17 cellular contexts compared by ENCODE assay signal in the genomic region with DNA sequence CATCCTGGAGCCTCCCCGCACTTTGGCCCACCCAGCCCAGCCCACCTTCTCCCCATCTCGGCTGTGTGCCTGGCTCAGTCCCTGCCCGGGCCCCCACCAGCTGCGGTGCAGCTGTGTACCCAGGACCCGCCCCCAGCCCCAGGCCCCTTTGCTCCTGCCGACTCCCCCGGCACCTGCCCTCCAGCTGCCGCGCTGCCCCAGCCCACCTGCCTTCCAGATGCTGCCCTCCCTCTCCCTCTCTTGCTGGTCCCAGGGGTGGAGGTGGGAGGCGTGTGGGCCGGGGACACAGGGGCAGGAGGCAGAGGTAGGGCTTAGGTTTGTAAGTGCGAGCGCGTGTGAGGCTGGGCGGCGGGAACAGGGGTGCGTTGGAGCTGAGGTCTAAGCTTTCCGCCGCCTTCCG.
DNase-seq lines count a peak whose midpoint lies in the region; ATAC-seq and TF ChIP-seq lines count a peak whose summit lies in the region.
"Had no signal": no experiment of that assay in that cellular context is flagged by ENCODE, and none has a peak within 500 bp of the region (broad histone marks: within the 10 kb centered on the region; RNA-seq: fewer than 3 reads in every experiment).

No MANE protein-coding gene starts in this region.

- peaks cover 35% of the 10 kb centered on the region for H3K4me1 Mint-ChIP-seq in glutamatergic neuron (ENCODE audit: low read depth, unreplicated experiment)
- H3K4me1 Mint-ChIP-seq: activated CD4-positive, alpha-beta T cell treated with anti-CD3 and anti-CD28 coated beads for 36 hours; activated naive CD8-positive, alpha-beta T cell treated with anti-CD3 and anti-CD28 coated beads, Interleukin-2, amount 50 U/mL, for 24 hours; stimulated activated naive CD8-positive, alpha-beta T cell treated with anti-CD3 and anti-CD28 coated beads, Interleukin-15, amount 100 ng/mL, for 72 hours had no signal

- TF ChIP-seq CTCF in glutamatergic neuron (IDR thresholded peaks at IDR 0.05; ENCODE audit: partially characterized antibody, unreplicated experiment) (no peak), gastrocnemius medialis (IDR thresholded peaks at IDR 0.05 in 4 of 5, conservative IDR thresholded peaks at IDR 0.05 in 1 of 5) (no peak)

- peaks cover 7% of the 10 kb centered on the region for H3K27me3 Mint-ChIP-seq in glutamatergic neuron (ENCODE audit: unreplicated experiment)
- H3K27me3 Mint-ChIP-seq: activated CD4-positive, alpha-beta T cell treated with anti-CD3 and anti-CD28 coated beads for 36 hours; activated naive CD8-positive, alpha-beta T cell treated with anti-CD3 and anti-CD28 coated beads, Interleukin-2, amount 50 U/mL, for 24 hours; stimulated activated naive CD8-positive, alpha-beta T cell treated with anti-CD3 and anti-CD28 coated beads, Interleukin-15, amount 100 ng/mL, for 72 hours had no signal

- TF ChIP-seq POLR2A in gastrocnemius medialis (IDR thresholded peaks at IDR 0.05), result no peak

- H3K36me3 Mint-ChIP-seq in glutamatergic neuron (ENCODE audit: unreplicated experiment), result no peaks in the 10 kb centered on the region

- DNase-seq in NCI-H146 (lab: John Stamatoyannopoulos, UW), result peak; percentile 53
- no peak for DNase-seq in NCI-H146 treated with DMSO at 0.1 percent for 48 hours (lab: John Stamatoyannopoulos, UW; ENCODE audit: unreplicated experiment)
- DNase-seq in NCI-H345 treated with DMSO at 0.1 percent for 48 hours (lab: John Stamatoyannopoulos, UW; ENCODE audit: unreplicated experiment), result peak; percentile 36
- peak; percentile 58 for DNase-seq in glutamatergic neuron
- DNase-seq in gastrocnemius medialis, result no peak
- no peak for DNase-seq in NOMO-1 treated with dmso at 0.1 percent for 144 hours (lab: John Stamatoyannopoulos, UW; ENCODE audit: unreplicated experiment)
- DNase-seq: activated CD4-positive, alpha-beta T cell treated with anti-CD3 and anti-CD28 coated beads for 36 hours; activated naive CD8-positive, alpha-beta T cell treated with anti-CD3 and anti-CD28 coated beads, Interleukin-2, amount 50 U/mL, for 24 hours; activated T-cell treated with anti-CD3 and anti-CD28 coated beads, Interleukin-2, amount 50 U/mL, for 1 hour; Kasumi-1; left ventricle myocardium superior; PC-9; stimulated activated naive CD8-positive, alpha-beta T cell treated with anti-CD3 and anti-CD28 coated beads, Interleukin-15, amount 100 ng/mL, for 72 hours; T-helper 1 cell had no signal

- peaks cover 5% of the 10 kb centered on the region for H3K9me3 Mint-ChIP-seq in glutamatergic neuron (ENCODE audit: unreplicated experiment)
- H3K9me3 Mint-ChIP-seq: activated naive CD8-positive, alpha-beta T cell treated with anti-CD3 and anti-CD28 coated beads, Interleukin-2, amount 50 U/mL, for 24 hours; stimulated activated naive CD8-positive, alpha-beta T cell treated with anti-CD3 and anti-CD28 coated beads, Interleukin-15, amount 100 ng/mL, for 72 hours had no signal

- no peaks in the 10 kb centered on the region for H3K9me3 ChIP-seq in gastrocnemius medialis

- H3K4me1 ChIP-seq in gastrocnemius medialis, result peaks cover 57 to 78% of the 10 kb centered on the region in 2 donors

- peak overlapping the region; percentile 89 to 95 (median 92) for H3K27ac ChIP-seq in gastrocnemius medialis
- H3K27ac ChIP-seq: PC-9 had no signal

- ATAC-seq in gastrocnemius medialis (no peak), HG02884 (IDR thresholded peaks at IDR 0.05; ENCODE audit: unreplicated experiment) (no peak), HG02678 (IDR thresholded peaks at IDR 0.05; ENCODE audit: unreplicated experiment) (no peak)
- ATAC-seq: activated CD4-positive, alpha-beta T cell treated with anti-CD3 and anti-CD28 coated beads for 36 hours; activated naive CD8-positive, alpha-beta T cell treated with anti-CD3 and anti-CD28 coated beads, Interleukin-2, amount 50 U/mL, for 24 hours; left ventricle myocardium superior; stimulated activated naive CD8-positive, alpha-beta T cell treated with anti-CD3 and anti-CD28 coated beads, Interleukin-15, amount 100 ng/mL, for 72 hours had no signal

- in situ Hi-C loops in gastrocnemius medialis (cut with MboI; ENCODE audit: low sequenced_read_pairs in 4 of 4), result no loop called here

- intact Hi-C loops in gastrocnemius medialis (cut with DNase I; ENCODE audit: low total_unique reads), result loop anchor here (2.0 to 10.0 kb wide), 4 partner anchors 57 to 287 kb away; no protein-coding TSS in a partner anchor

- H3K27ac Mint-ChIP-seq in glutamatergic neuron (ENCODE audit: unreplicated experiment), result no peak overlapping the region
- H3K27ac Mint-ChIP-seq: activated CD4-positive, alpha-beta T cell treated with anti-CD3 and anti-CD28 coated beads for 36 hours; activated naive CD8-positive, alpha-beta T cell treated with anti-CD3 and anti-CD28 coated beads, Interleukin-2, amount 50 U/mL, for 24 hours had no signal

- no peak overlapping the region for H3K4me3 ChIP-seq in gastrocnemius medialis
- H3K4me3 ChIP-seq: PC-9, smooth muscle cell had no signal

- no peaks in the 10 kb centered on the region for H3K27me3 ChIP-seq in gastrocnemius medialis

- no peaks in the 10 kb centered on the region for H3K36me3 ChIP-seq in gastrocnemius medialis

- no peak overlapping the region for H3K4me3 Mint-ChIP-seq in glutamatergic neuron (ENCODE audit: unreplicated experiment)
- H3K4me3 Mint-ChIP-seq: activated CD4-positive, alpha-beta T cell treated with anti-CD3 and anti-CD28 coated beads for 36 hours; activated naive CD8-positive, alpha-beta T cell treated with anti-CD3 and anti-CD28 coated beads, Interleukin-2, amount 50 U/mL, for 24 hours; stimulated activated naive CD8-positive, alpha-beta T cell treated with anti-CD3 and anti-CD28 coated beads, Interleukin-15, amount 100 ng/mL, for 72 hours had no signal

Comparison
In these comparisons a context has a peak if more than half of its experiments do, and no peak if none do; other contexts are left out.
1. DNase-seq: peak in NCI-H146 (single experiment), NCI-H345 treated with DMSO at 0.1 percent for 48 hours (single experiment) and glutamatergic neuron (single experiment); none in NCI-H146 treated with DMSO at 0.1 percent for 48 hours (single experiment), gastrocnemius medialis (0 of 2) and NOMO-1 treated with dmso at 0.1 percent for 144 hours (single experiment).